ENCODE assay signal across 11 cellular contexts in genomic region chr5:68266457-68266856, GRCh38. TPM values are rescaled to one million over a fixed set of nuclear protein-coding genes. Genes with fewer than 3 reads are reported as not detected.
DNase-seq lines count a peak whose midpoint lies in the region; ATAC-seq, FAIRE-seq and TF ChIP-seq lines count a peak whose summit lies in the region.
"Had no signal": no experiment of that assay in that cellular context is flagged by ENCODE, and none has a peak within 500 bp of the region (broad histone marks: within the 10 kb centered on the region; RNA-seq: fewer than 3 reads in every experiment).

No MANE protein-coding gene starts in this region.

- H3K4me3 ChIP-seq in liver (ENCODE audit: low read depth in 1 of 3, low read length in 3 of 3) = no peak overlapping the region
- H3K4me3 ChIP-seq in HepG2 (replicated peaks in 1 of 3; ENCODE audit: insufficient read depth in 1 of 3, low read depth in 2 of 3, low read length in 3 of 3) = no peak overlapping the region
- peak overlapping the region in 3 of 59 donors; percentile 14 to 24 (median 20) for H3K4me3 ChIP-seq in dorsolateral prefrontal cortex
- H3K4me3 ChIP-seq in SJCRH30 = no peak overlapping the region
- no peak overlapping the region for H3K4me3 ChIP-seq in BE2C (ENCODE audit: low read depth, low read length)

- H3K4me3 Mint-ChIP-seq in natural killer cell treated with Interleukin-12 subunit alpha and Interleukin-12 subunit beta and Interleukin-15 and Interleukin-18, amount 100 ng/mL, for 72 hours = peak overlapping the region; percentile 23
- H3K4me3 Mint-ChIP-seq: activated CD4-positive, alpha-beta T cell treated with anti-CD3 and anti-CD28 coated beads, Interleukin-2, amount 10 ng/mL, durations not matched to agents 24 days and 14 days had no signal

- peaks cover 72 to 84% of the 10 kb centered on the region in 2 donors for H3K4me1 Mint-ChIP-seq in natural killer cell treated with Interleukin-12 subunit alpha and Interleukin-12 subunit beta and Interleukin-15 and Interleukin-18, amount 100 ng/mL, for 72 hours (ENCODE audit: low read depth in 2 of 2)

- peaks cover 0 to 4% (median 0%) of the 10 kb centered on the region in 4 donors for H3K36me3 ChIP-seq in liver (ENCODE audit: control insufficient read depth in 4 of 4, insufficient read depth in 3 of 4, low read depth in 1 of 4, low read length in 3 of 4)
- H3K36me3 ChIP-seq in HepG2 (replicated peaks in 1 of 2; ENCODE audit: control insufficient read depth in 1 of 2, insufficient read depth in 2 of 2, low read length in 2 of 2) = no peaks in the 10 kb centered on the region
- no peaks in the 10 kb centered on the region for H3K36me3 ChIP-seq in SJCRH30
- no peaks in the 10 kb centered on the region for H3K36me3 ChIP-seq in BE2C

- TF ChIP-seq RAD21 in liver (IDR thresholded peaks at IDR 0.05) (no peak), HepG2 (CRISPR knock-in tag; IDR thresholded peaks at IDR 0.05) (no peak)

- H3K4me2 ChIP-seq in HepG2 (ENCODE audit: low read depth, low read length) = no peak overlapping the region

- WGBS in liver = 82% methylated on average over 1 of the region's 1 CpG
- 94% methylated on average over 1 of the region's 1 CpG for WGBS in HepG2 (ENCODE audit: low lambda C conversion rate)

- H3K9me3 Mint-ChIP-seq in natural killer cell treated with Interleukin-12 subunit alpha and Interleukin-12 subunit beta and Interleukin-15 and Interleukin-18, amount 100 ng/mL, for 72 hours = no peaks in the 10 kb centered on the region
- H3K9me3 Mint-ChIP-seq: activated CD4-positive, alpha-beta T cell treated with anti-CD3 and anti-CD28 coated beads, Interleukin-2, amount 10 ng/mL, durations not matched to agents 24 days and 14 days had no signal

- no peaks in the 10 kb centered on the region; the same call in 1 of the 2 replicates for H4K20me1 ChIP-seq in HepG2 (ENCODE audit: insufficient read depth, low read length)

- H3K27ac Mint-ChIP-seq in natural killer cell treated with Interleukin-12 subunit alpha and Interleukin-12 subunit beta and Interleukin-15 and Interleukin-18, amount 100 ng/mL, for 72 hours = peak overlapping the region; percentile 64 to 88

- H3K27me3 ChIP-seq in liver (ENCODE audit: control insufficient read depth in 4 of 4, insufficient read depth in 4 of 4, low read length in 3 of 4) = no peaks in the 10 kb centered on the region
- no peaks in the 10 kb centered on the region for H3K27me3 ChIP-seq in HepG2 (ENCODE audit: control insufficient read depth in 1 of 2, insufficient read depth in 2 of 2, low read length in 2 of 2)
- H3K27me3 ChIP-seq in dorsolateral prefrontal cortex = no peaks in the 10 kb centered on the region
- no peaks in the 10 kb centered on the region for H3K27me3 ChIP-seq in SJCRH30
- H3K27me3 ChIP-seq in BE2C = no peaks in the 10 kb centered on the region

- DNase-seq in HepG2 (ENCODE audit: low spot score) = no peak
- DNase-seq in dorsolateral prefrontal cortex = no peak
- DNase-seq in natural killer cell treated with Interleukin-12 subunit alpha and Interleukin-12 subunit beta and Interleukin-15 and Interleukin-18, amount 100 ng/mL, for 72 hours (ENCODE audit: low spot score) = no peak
- no peak for DNase-seq in SJCRH30
- no peak for DNase-seq in BE2C
- no peak for DNase-seq in LoVo (ENCODE audit: low spot score)
- DNase-seq: activated CD4-positive, alpha-beta T cell treated with anti-CD3 and anti-CD28 coated beads, Interleukin-2, amount 10 ng/mL, durations not matched to agents 24 days and 14 days; NCI-H510A treated with DMSO at 0.1 percent for 48 hours had no signal

- ATAC-seq in HepG2 (no peak), GM21723 (IDR thresholded peaks at IDR 0.05; ENCODE audit: unreplicated experiment) (no peak)
- ATAC-seq in natural killer cell treated with Interleukin-12 subunit alpha and Interleukin-12 subunit beta and Interleukin-15 and Interleukin-18, amount 100 ng/mL, for 72 hours = peak in 1 of 2 donors; percentile 49

- H3K9me3 ChIP-seq in liver (ENCODE audit: control insufficient read depth in 4 of 4, low read length in 3 of 4) (no peaks in the 10 kb centered on the region), HepG2 (ENCODE audit: low read length) (no peaks in the 10 kb centered on the region), SJCRH30 (replicated peaks) (no peaks in the 10 kb centered on the region), BE2C (no peaks in the 10 kb centered on the region)

- H3K27ac ChIP-seq in liver (ENCODE audit: low read depth in 1 of 2, low read length in 2 of 2) = peak overlapping the region; percentile 70 to 77
- H3K27ac ChIP-seq in HepG2 (ENCODE audit: extremely low read length, insufficient read depth, low read length) = no peak overlapping the region
- H3K27ac ChIP-seq in dorsolateral prefrontal cortex = peak overlapping the region in 50 of 59 donors; percentile 1 to 85 (median 54)
- no peak overlapping the region for H3K27ac ChIP-seq in SJCRH30
- H3K27ac ChIP-seq: C4-2B had no signal

- in situ Hi-C loops in HepG2 (cut with HindIII; ENCODE audit: extremely low pct_ligation_motif_present, low pct_unique_long_range_greater_than_20kb) = no loop called here

- peaks cover 37% of the 10 kb centered on the region for H3K79me2 ChIP-seq in HepG2 (ENCODE audit: insufficient read depth, low read length)

- intact Hi-C loops in HepG2 (cut with micrococcal nuclease; ENCODE audit: unreplicated experiment) = no loop called here
- intact Hi-C loops in dorsolateral prefrontal cortex (cut with DNase I) = no loop called here

- H3K4me1 ChIP-seq in liver (ENCODE audit: control insufficient read depth in 4 of 4, insufficient read depth in 4 of 4, low read length in 3 of 4) (peaks cover 16 to 78% (median 67%) of the 10 kb centered on the region in 4 donors), HepG2 (ENCODE audit: insufficient read depth, low read length) (peaks cover 95% of the 10 kb centered on the region), SJCRH30 (no peaks in the 10 kb centered on the region), BE2C (peaks cover 15% of the 10 kb centered on the region)

- no peaks in the 10 kb centered on the region for H3K27me3 Mint-ChIP-seq in natural killer cell treated with Interleukin-12 subunit alpha and Interleukin-12 subunit beta and Interleukin-15 and Interleukin-18, amount 100 ng/mL, for 72 hours
- H3K27me3 Mint-ChIP-seq: activated CD4-positive, alpha-beta T cell treated with anti-CD3 and anti-CD28 coated beads, Interleukin-2, amount 10 ng/mL, durations not matched to agents 24 days and 14 days had no signal

- TF ChIP-seq EP300 in HepG2 (IDR thresholded peaks at IDR 0.05; ENCODE audit: low read depth in 2 of 2, low read length in 2 of 2) = no peak
- no peak for TF ChIP-seq EP300 in HepG2 (CRISPR knock-in tag; IDR thresholded peaks at IDR 0.05; ENCODE audit: borderline replicate concordance)

- no peak for TF ChIP-seq POLR2A in HepG2 (IDR thresholded peaks at IDR 0.05; ENCODE audit: insufficient read depth in 1 of 2, low read depth in 2 of 2, low read length in 2 of 2)

- POLR2A ChIA-PET in HepG2 (lab: Yijun Ruan, JAX) = no interaction called here

- CTCF ChIA-PET in HepG2 (lab: Yijun Ruan, JAX; ENCODE audit: low intra/inter-chr PET ratio, low total read pairs) = no interaction called here

- H2AFZ ChIP-seq in HepG2 (ENCODE audit: low read length) = no peak overlapping the region

- H3K9ac ChIP-seq in liver (ENCODE audit: low read depth in 1 of 2, low read length in 2 of 2) (peak overlapping the region in 1 of 2 donors; percentile 1), HepG2 (ENCODE audit: insufficient read depth, low read depth, low read length) (no peak overlapping the region)

- TF ChIP-seq CTCF in liver (IDR thresholded peaks at IDR 0.05; ENCODE audit: low read depth, low read length, missing input control) (no peak), HepG2 (CRISPR knock-in tag; IDR thresholded peaks at IDR 0.05) (no peak), dorsolateral prefrontal cortex (IDR thresholded peaks at IDR 0.05 in 54 of 56, conservative IDR thresholded peaks at IDR 0.05 in 2 of 56; ENCODE audit: low read depth in 1 of 56, partially characterized antibody in 56 of 56) (no peak), BE2C (IDR thresholded peaks at IDR 0.05; ENCODE audit: low read depth, low read length) (no peak)

- BruUV-seq in HepG2 (replicated peaks; lab: Mats Ljungman, UMichigan) = no TSS peak

- no peaks in the 10 kb centered on the region for H3K36me3 Mint-ChIP-seq in natural killer cell treated with Interleukin-12 subunit alpha and Interleukin-12 subunit beta and Interleukin-15 and Interleukin-18, amount 100 ng/mL, for 72 hours

- no peak for FAIRE-seq in HepG2 (lab: Jason Lieb, UNC)

TF ChIP-seq in liver, 16 proteins besides CTCF, POLR2A, EP300 and RAD21 (continues in another document):
- TF ChIP-seq JUND (IDR thresholded peaks at IDR 0.05) = no peak

RNA-seq across cellular contexts. Expression of gene PIK3R1, which starts 50.9 kb away (rescaled TPM):
- total RNA-seq in liver (100 to 1,000 TPM in 1 of 2 donors, 10 to 100 TPM in 1; 53.1 to 123 TPM), HepG2 (2016; rRNA removed; fragmentation: Illumina TruSeq; extraction: Trizol) (21.3 and 26.0 TPM in 2 replicates), dorsolateral prefrontal cortex (100 to 1,000 TPM; 172 to 359 (median 273) TPM)
- polyA plus RNA-seq in liver (10 to 100 TPM; 22.6 to 41.5 TPM), HepG2 (2011; rRNA removed) (6.4 and 8.4 TPM in 2 replicates)
- 15.6 and 18.1 TPM in 2 replicates for total RNA-seq in HepG2 (2016; cell fraction: cytosol; rRNA removed; fragmentation: Illumina TruSeq; extraction: Trizol; ENCODE audit: low read depth)
- 23.2 and 24.7 TPM in 2 replicates for total RNA-seq in HepG2 (2016; cell fraction: insoluble cytoplasmic fraction; rRNA removed; fragmentation: Illumina TruSeq; extraction: Trizol)
- 8.9 and 10.9 TPM in 2 replicates for total RNA-seq in HepG2 (2016; cell fraction: membrane; rRNA removed; fragmentation: Illumina TruSeq; extraction: Trizol)
- 42.9 and 43.7 TPM in 2 replicates for total RNA-seq in HepG2 (2016; cell fraction: nucleus; rRNA removed; fragmentation: Illumina TruSeq; extraction: Trizol)
- 3.4 and 4.1 TPM in 2 replicates for polyA plus RNA-seq in HepG2 (2011; cell fraction: cytosol; rRNA removed)
- 4.4 and 7.1 TPM in 2 replicates for polyA plus RNA-seq in HepG2 (2011; cell fraction: nucleus; rRNA removed)
- polyA plus RNA-seq in HepG2 (2012) = 7.9 and 11.9 TPM in 2 replicates
- polyA plus RNA-seq in HepG2 (2016; cell fraction: cytosol; fragmentation: Illumina TruSeq; extraction: Trizol; ENCODE audit: low read depth) = 0.45 and 0.52 TPM in 2 replicates
- 19.5 and 20.2 TPM in 2 replicates for polyA plus RNA-seq in HepG2 (2016; cell fraction: insoluble cytoplasmic fraction; fragmentation: Illumina TruSeq; extraction: Trizol; ENCODE audit: low read depth)
- polyA plus RNA-seq in HepG2 (2016; cell fraction: membrane; fragmentation: Illumina TruSeq; extraction: Trizol; ENCODE audit: low read depth) = 1.8 and 2.2 TPM in 2 replicates
- 35.9 and 42.5 TPM in 2 replicates for polyA plus RNA-seq in HepG2 (2016; cell fraction: nucleus; fragmentation: Illumina TruSeq; extraction: Trizol; ENCODE audit: insufficient read depth, low read depth)
- 0.19 and 11.0 TPM in 2 replicates for polyA minus RNA-seq in HepG2 (2011; rRNA and poly(A)+ RNA removed; ENCODE audit: low replicate concordance)
- 9.1 and 9.7 TPM in 2 replicates for polyA minus RNA-seq in HepG2 (2011; cell fraction: cytosol; rRNA and poly(A)+ RNA removed)
- polyA minus RNA-seq in HepG2 (2011; cell fraction: nucleus; rRNA and poly(A)+ RNA removed) = 46.5 and 49.8 TPM in 2 replicates
- 100 to 1,000 TPM; 141 to 195 TPM for total RNA-seq in natural killer cell treated with Interleukin-12 subunit alpha and Interleukin-12 subunit beta and Interleukin-15 and Interleukin-18, amount 100 ng/mL, for 72 hours
- 14.7 and 26.0 TPM in 2 replicates for total RNA-seq in SJCRH30 (2014; rRNA removed; shearing (Covaris generic))
- 36.3 TPM for polyA plus RNA-seq in BE2C (2012; ENCODE audit: insufficient read depth, insufficient read length, low read depth)

Comparison
In these comparisons a context has a peak if more than half of its experiments do, and no peak if none do; other contexts are left out.
1. H3K27ac ChIP-seq: peak in liver (2 of 2) and dorsolateral prefrontal cortex (50 of 59); none in HepG2 (single experiment) and SJCRH30 (single experiment).